In genomic region chr4:79857811-79858210, GRCh38 we compare ENCODE assay signal across 4 cellular contexts.
"Had no signal": no experiment of that assay in that cellular context is flagged by ENCODE, and none has a peak within 500 bp of the region (broad histone marks: within the 10 kb centered on the region; RNA-seq: fewer than 3 reads in every experiment).

No MANE protein-coding gene starts in this region.

- DNase-seq: H9, HCEC 1CT, IMR-90 had no signal

- H3K4me3 ChIP-seq: GM23338 had no signal

- ATAC-seq: GM23338 had no signal

- H3K9me3 Mint-ChIP-seq: GM23338, H9 had no signal

- H3K4me1 Mint-ChIP-seq: H9 had no signal

- H3K27ac Mint-ChIP-seq: GM23338, H9 had no signal

- H3K4me3 Mint-ChIP-seq: GM23338, H9 had no signal
